8 cellular contexts compared by ENCODE assay signal in genomic region chr20:44736170-44737021, GRCh38. TPM values are rescaled to one million over a fixed set of nuclear protein-coding genes. Genes with fewer than 3 reads are reported as not detected.
A peak's percentile ranks its signal among the peaks of the same experiment; 100 is the strongest.
DNase-seq lines count a peak whose midpoint lies in the region; ATAC-seq, FAIRE-seq and TF ChIP-seq lines count a peak whose summit lies in the region.

No MANE protein-coding gene starts in this region.

- no peaks in the 10 kb centered on the region for H3K36me3 Mint-ChIP-seq in dendritic cell treated with granulocyte-macrophage colony-stimulating factor and Interleukin-4, amounts not matched to agents 40 ng/mL and 50 ng/mL, for 4 days (ENCODE audit: low read depth)

- H3K4me1 ChIP-seq in DOHH2 (ENCODE audit: control insufficient read depth, low read length), result peaks cover 18% of the 10 kb centered on the region
- no peaks in the 10 kb centered on the region for H3K4me1 ChIP-seq in lower lobe of right lung

- H3K9me3 Mint-ChIP-seq in dendritic cell treated with granulocyte-macrophage colony-stimulating factor and Interleukin-4, amounts not matched to agents 40 ng/mL and 50 ng/mL, for 4 days, result peaks cover 13% of the 10 kb centered on the region

- H3K4me3 ChIP-seq in DOHH2 (ENCODE audit: low read length), result peak overlapping the region; percentile 57
- peak overlapping the region; percentile 44 for H3K4me3 ChIP-seq in Jurkat, Clone E6-1 (ENCODE audit: low read length)
- H3K4me3 ChIP-seq in SK-N-MC, result peak overlapping the region; percentile 31; the same call in 1 of the 2 replicates
- no peak overlapping the region for H3K4me3 ChIP-seq in lower lobe of right lung

- FAIRE-seq in urothelium cell line (lab: Jason Lieb, UNC), result peak; percentile 32

- no peak overlapping the region for H3K9ac ChIP-seq in SK-N-MC (ENCODE audit: insufficient read length)

- H3K27ac ChIP-seq in DOHH2 (ENCODE audit: low read depth, low read length) (no peak overlapping the region), SK-N-MC (no peak overlapping the region), lower lobe of right lung (no peak overlapping the region)

- no peak for TF ChIP-seq CTCF in DOHH2 (IDR thresholded peaks at IDR 0.05; ENCODE audit: low read depth, low read length, poor library complexity, severe bottlenecking)
- no peak for TF ChIP-seq CTCF in lower lobe of right lung (IDR thresholded peaks at IDR 0.05)

- intact Hi-C loops in dendritic cell treated with granulocyte-macrophage colony-stimulating factor and Interleukin-4, amounts not matched to agents 40 ng/mL and 50 ng/mL, for 4 days (cut with micrococcal nuclease), result no loop called here
- intact Hi-C loops in lower lobe of right lung (cut with DNase I), result no loop called here

- H3F3A ChIP-seq in DOHH2 (ENCODE audit: control insufficient read depth, insufficient read depth), result no peaks in the 10 kb centered on the region

- H3K9me3 ChIP-seq in DOHH2 (ENCODE audit: control insufficient read depth, insufficient read depth, low read length) (peaks cover 20% of the 10 kb centered on the region), SK-N-MC (ENCODE audit: low read depth, low read length) (no peaks in the 10 kb centered on the region), lower lobe of right lung (no peaks in the 10 kb centered on the region)

- H3K27me3 ChIP-seq in DOHH2 (ENCODE audit: control insufficient read depth, low read length) (no peaks in the 10 kb centered on the region), lower lobe of right lung (ENCODE audit: low read depth) (no peaks in the 10 kb centered on the region)

- H3K4me3 Mint-ChIP-seq in dendritic cell treated with granulocyte-macrophage colony-stimulating factor and Interleukin-4, amounts not matched to agents 40 ng/mL and 50 ng/mL, for 4 days, result peak overlapping the region; percentile 51

- H3K9me2 ChIP-seq in DOHH2 (replicated peaks; ENCODE audit: control insufficient read depth, low read length), result no peaks in the 10 kb centered on the region

- DNase-seq in Jurkat, Clone E6-1 (ENCODE audit: low read depth, low spot score), result peak; percentile 83
- peak; percentile 78 for DNase-seq in SK-N-MC (ENCODE audit: low read depth, low spot score)
- DNase-seq in lower lobe of right lung, result no peak
- peak; percentile 76 for DNase-seq in urothelium cell line (ENCODE audit: low spot score)
- no peak for DNase-seq in epidermal melanocyte (ENCODE audit: insufficient read length, low spot score)
- no peak for DNase-seq in activated CD4-positive, CD25-positive, alpha-beta regulatory T cell (lab: John Stamatoyannopoulos, UW)

- peaks cover 14% of the 10 kb centered on the region for H3K4me1 Mint-ChIP-seq in dendritic cell treated with granulocyte-macrophage colony-stimulating factor and Interleukin-4, amounts not matched to agents 40 ng/mL and 50 ng/mL, for 4 days (ENCODE audit: low read depth)

- peak overlapping the region; percentile 63 for H3K4me2 ChIP-seq in DOHH2 (ENCODE audit: low read length)

- H3K36me3 ChIP-seq in DOHH2 (ENCODE audit: control insufficient read depth, low read length), result peaks cover 8% of the 10 kb centered on the region
- H3K36me3 ChIP-seq in SK-N-MC (ENCODE audit: insufficient read depth, low read length), result no peaks in the 10 kb centered on the region
- H3K36me3 ChIP-seq in lower lobe of right lung, result no peaks in the 10 kb centered on the region

- peak overlapping the region; percentile 85 for H3K27ac Mint-ChIP-seq in dendritic cell treated with granulocyte-macrophage colony-stimulating factor and Interleukin-4, amounts not matched to agents 40 ng/mL and 50 ng/mL, for 4 days

- no peaks in the 10 kb centered on the region for H3K79me2 ChIP-seq in DOHH2 (ENCODE audit: control insufficient read depth, low read length)

- H4K20me1 ChIP-seq in DOHH2 (ENCODE audit: control insufficient read depth, insufficient read depth, low read depth, low read length), result no peaks in the 10 kb centered on the region

- H3K27me3 Mint-ChIP-seq in dendritic cell treated with granulocyte-macrophage colony-stimulating factor and Interleukin-4, amounts not matched to agents 40 ng/mL and 50 ng/mL, for 4 days, result peaks cover 5% of the 10 kb centered on the region

- peak; percentile 83 for ATAC-seq in lower lobe of right lung

RNA-seq across cellular contexts. Expression of gene KCNK15, which starts 9.3 kb away (rescaled TPM):
- not detected for polyA plus RNA-seq in Jurkat, Clone E6-1 (2012; ENCODE audit: insufficient read depth, insufficient read length)
- 0.89 TPM for total RNA-seq in lower lobe of right lung

RNA-seq across cellular contexts. Expression of gene CCN5, which starts 21.2 kb away (rescaled TPM):
- not detected for polyA plus RNA-seq in Jurkat, Clone E6-1 (2012; ENCODE audit: insufficient read depth, insufficient read length)
- 42.3 TPM for total RNA-seq in lower lobe of right lung

Comparison
In these comparisons a context has a peak if more than half of its experiments do, and no peak if none do; other contexts are left out.
1. DNase-seq: peak in Jurkat, Clone E6-1 (single experiment), SK-N-MC (single experiment) and urothelium cell line (single experiment); none in lower lobe of right lung (single experiment), epidermal melanocyte (single experiment) and activated CD4-positive, CD25-positive, alpha-beta regulatory T cell (0 of 4).